13 cellular contexts compared by ENCODE assay signal in the genomic region with DNA sequence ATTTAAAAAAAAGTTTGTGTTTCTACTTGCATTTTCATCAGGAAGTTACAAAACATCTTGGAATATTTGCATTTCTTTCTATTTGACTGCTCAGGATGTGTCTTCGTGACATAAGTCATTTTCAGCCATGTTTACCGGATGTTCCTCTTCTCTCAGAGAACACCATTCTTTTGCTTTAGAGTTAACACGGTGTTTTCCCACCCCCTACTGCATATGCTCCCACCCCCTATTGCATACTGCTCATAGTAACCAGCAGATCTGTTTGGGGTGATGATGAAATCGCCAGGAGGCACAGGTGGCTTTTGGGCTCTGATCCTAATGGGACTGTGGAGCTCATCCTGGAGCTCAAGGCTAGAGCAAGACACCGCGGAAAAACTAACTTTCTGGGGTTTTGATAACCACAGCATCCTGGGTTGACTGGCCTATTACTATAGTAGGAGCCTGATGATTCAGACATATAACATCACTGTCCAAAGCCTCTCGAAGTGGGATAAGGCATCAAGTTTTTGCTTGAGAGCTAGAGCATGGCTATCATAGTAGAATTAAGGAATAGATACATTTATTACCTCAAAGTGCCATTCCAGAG.
DNase-seq lines count a peak whose midpoint lies in the region; ATAC-seq, FAIRE-seq and TF ChIP-seq lines count a peak whose summit lies in the region.
"Had no signal": no experiment of that assay in that cellular context is flagged by ENCODE, and none has a peak within 500 bp of the region (broad histone marks: within the 10 kb centered on the region; RNA-seq: fewer than 3 reads in every experiment).

No MANE protein-coding gene starts in this region.

- H3K27ac ChIP-seq in WERI-Rb-1: no peak overlapping the region

- H3K9me3 ChIP-seq in WERI-Rb-1 (ENCODE audit: severe bottlenecking): no peaks in the 10 kb centered on the region

- H3K4me3 ChIP-seq in bronchial epithelial cell (ENCODE audit: low read depth, low read length): no peak overlapping the region
- no peak overlapping the region for H3K4me3 ChIP-seq in WERI-Rb-1 (ENCODE audit: low read depth, low read length)

- no peaks in the 10 kb centered on the region for H3K27me3 ChIP-seq in bronchial epithelial cell (ENCODE audit: control insufficient read depth, insufficient read depth, low read length)
- H3K27me3 ChIP-seq in WERI-Rb-1 (ENCODE audit: insufficient read depth, low read depth, severe bottlenecking): no peaks in the 10 kb centered on the region

- no peaks in the 10 kb centered on the region for H3K36me3 ChIP-seq in bronchial epithelial cell (ENCODE audit: control insufficient read depth, insufficient read depth, low read length)
- no peaks in the 10 kb centered on the region for H3K36me3 ChIP-seq in WERI-Rb-1

- DNase-seq in GM18507 (ENCODE audit: extremely low spot score, insufficient read length, low read depth) (no peak), bronchial epithelial cell (ENCODE audit: low read depth) (peak; percentile 23), NCI-H2227 treated with DMSO at 0.1 percent for 48 hours (lab: John Stamatoyannopoulos, UW) (no peak), left ventricle myocardium superior (no peak), WERI-Rb-1 (no peak)
- no peak for DNase-seq in activated effector memory CD4-positive, alpha-beta T cell treated with anti-CD3 and anti-CD28 coated beads, Interleukin-2, amount 50 U/mL, for 16 hours
- DNase-seq: activated CD4-positive, CD25-positive, alpha-beta regulatory T cell; CD8-positive, alpha-beta T cell; effector memory CD8-positive, alpha-beta T cell; NCI-H1417 treated with DMSO at 0.1 percent for 48 hours; stimulated activated naive CD4-positive, alpha-beta T cell had no signal

- ATAC-seq in GM21515 (IDR thresholded peaks at IDR 0.05; ENCODE audit: unreplicated experiment) (peak; percentile 66), HG03175 (IDR thresholded peaks at IDR 0.05; ENCODE audit: unreplicated experiment) (peak; percentile 67), left ventricle myocardium superior (no peak)
- ATAC-seq: CD8-positive, alpha-beta T cell; effector memory CD8-positive, alpha-beta T cell had no signal

- intact Hi-C loops in left ventricle myocardium superior (cut with micrococcal nuclease): no loop called here

- FAIRE-seq in GM18507 (lab: Jason Lieb, UNC) (peak; percentile 76), bronchial epithelial cell (lab: Jason Lieb, UNC) (no peak)

- TF ChIP-seq CTCF in bronchial epithelial cell (IDR thresholded peaks at IDR 0.05; ENCODE audit: insufficient read depth, low read length, severe bottlenecking) (no peak), WERI-Rb-1 (IDR thresholded peaks at IDR 0.05; ENCODE audit: low read depth, low read length) (no peak)
